ENCODE assay signal across 10 cellular contexts in the genomic region with DNA sequence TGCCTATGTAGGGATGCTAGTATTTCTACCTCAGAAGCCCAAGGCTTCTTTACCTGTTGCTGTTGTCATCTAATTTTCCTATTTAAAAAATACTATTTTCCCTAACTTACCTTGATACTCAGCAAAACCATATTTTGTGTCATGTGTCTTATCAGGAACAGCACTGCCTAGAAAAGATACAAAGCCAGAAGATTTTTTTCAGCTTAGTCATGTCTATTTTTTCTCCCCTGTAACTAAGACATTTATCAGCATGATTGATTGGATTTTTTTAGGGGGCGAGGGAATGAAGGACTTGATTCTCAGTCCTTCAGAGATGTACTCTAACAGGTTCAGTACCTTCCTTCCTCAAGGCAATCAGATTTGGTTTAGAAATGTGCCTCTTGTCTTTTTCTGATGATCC. TPM values are rescaled to one million over a fixed set of nuclear protein-coding genes. Genes with fewer than 3 reads are reported as not detected.
DNase-seq lines count a peak whose midpoint lies in the region; ATAC-seq lines count a peak whose summit lies in the region.
"Had no signal": no experiment of that assay in that cellular context is flagged by ENCODE, and none has a peak within 500 bp of the region (broad histone marks: within the 10 kb centered on the region; RNA-seq: fewer than 3 reads in every experiment).

No MANE protein-coding gene starts in this region.

- H3K36me3 ChIP-seq in ACC112 (ENCODE audit: insufficient read depth, low read length) (no peaks in the 10 kb centered on the region), neuronal stem cell (replicated peaks in 1 of 2; ENCODE audit: control insufficient read depth in 2 of 2, insufficient read depth in 2 of 2, low read length in 2 of 2) (no peaks in the 10 kb centered on the region)
- H3K36me3 ChIP-seq: SJSA1 had no signal

- H3K9ac ChIP-seq in neuronal stem cell (ENCODE audit: low read depth, low read length, poor library complexity) = no peak overlapping the region

- DNase-seq in HS-5 (ENCODE audit: low read depth) = peak; percentile 35
- no peak for DNase-seq in central memory CD8-positive, alpha-beta T cell (ENCODE audit: low spot score in 2 of 2)
- DNase-seq in neuronal stem cell (ENCODE audit: low spot score) = no peak
- DNase-seq in medulla oblongata (ENCODE audit: extremely low spot score) = no peak
- no peak for DNase-seq in activated gamma-delta T cell (lab: John Stamatoyannopoulos, UW)
- DNase-seq in foreskin melanocyte = no peak
- DNase-seq: NCI-H1694 had no signal

- peak overlapping the region; percentile 81 for H3K27ac ChIP-seq in ACC112 (ENCODE audit: low read depth, low read length)
- no peak overlapping the region for H3K27ac ChIP-seq in neuronal stem cell (replicated peaks; ENCODE audit: low read length)
- H3K27ac ChIP-seq: SJSA1 had no signal

- H2AFZ ChIP-seq in ACC112 (ENCODE audit: low read length, unreplicated experiment) = peak overlapping the region; percentile 55
- H2AFZ ChIP-seq in neuronal stem cell (ENCODE audit: low read length) = peak overlapping the region; percentile 30

- no peak overlapping the region for H2BK120ac ChIP-seq in neuronal stem cell (ENCODE audit: low read depth, low read length)

- peaks cover 41% of the 10 kb centered on the region for H3K4me1 Mint-ChIP-seq in central memory CD8-positive, alpha-beta T cell

- H3K9me3 Mint-ChIP-seq in central memory CD8-positive, alpha-beta T cell = no peaks in the 10 kb centered on the region

- no peak overlapping the region for H3K4ac ChIP-seq in neuronal stem cell (ENCODE audit: low read length)

- no peak overlapping the region for H3K14ac ChIP-seq in neuronal stem cell (ENCODE audit: low read length)

- ATAC-seq in central memory CD8-positive, alpha-beta T cell (replicated peaks; ENCODE audit: extremely low read depth, poor library complexity, severe bottlenecking) = no peak
- no peak for ATAC-seq in HG03342 (IDR thresholded peaks at IDR 0.05; ENCODE audit: unreplicated experiment)

- no CpG with 5 or more reads among the region's 1 CpG for WGBS in neuronal stem cell (ENCODE audit: extremely low coverage in 2 of 2, insufficient read length in 2 of 2, insufficient replicate concordance in 1 of 2), 2 donors

- no peak overlapping the region for H3K27ac Mint-ChIP-seq in central memory CD8-positive, alpha-beta T cell (ENCODE audit: low read depth)

- H3K27me3 ChIP-seq in ACC112 (ENCODE audit: insufficient read depth, low read length) = no peaks in the 10 kb centered on the region
- peaks cover 0 to 11% (median 0%) of the 10 kb centered on the region in 3 experiments for H3K27me3 ChIP-seq in neuronal stem cell (ENCODE audit: control insufficient read depth in 3 of 3, insufficient read depth in 3 of 3, low read depth in 1 of 3, low read length in 3 of 3)
- H3K27me3 ChIP-seq: SJSA1 had no signal

- H3K9me3 ChIP-seq in neuronal stem cell (replicated peaks in 1 of 2; ENCODE audit: control insufficient read depth in 2 of 2, insufficient read depth in 1 of 2, low read depth in 1 of 2, low read length in 2 of 2) = no peaks in the 10 kb centered on the region
- H3K9me3 ChIP-seq: SJSA1 had no signal

- H4K8ac ChIP-seq in neuronal stem cell (ENCODE audit: low read depth, low read length) = no peak overlapping the region

- no peak overlapping the region for H3K23ac ChIP-seq in neuronal stem cell (ENCODE audit: low read depth, low read length, poor library complexity)

- H3K4me3 ChIP-seq in ACC112 (ENCODE audit: low read depth, low read length) (peak overlapping the region; percentile 30), neuronal stem cell (ENCODE audit: low read length in 2 of 2) (no peak overlapping the region)
- H3K4me3 ChIP-seq: SJSA1 had no signal

- no peaks in the 10 kb centered on the region for H3K27me3 Mint-ChIP-seq in central memory CD8-positive, alpha-beta T cell

- H3K4me3 Mint-ChIP-seq in central memory CD8-positive, alpha-beta T cell = peak overlapping the region; percentile 51

- no peak overlapping the region for H2AK5ac ChIP-seq in neuronal stem cell (ENCODE audit: low read depth, low read length)

- no peaks in the 10 kb centered on the region for H3K79me1 ChIP-seq in neuronal stem cell (ENCODE audit: low read depth, low read length)

- H3K36me3 Mint-ChIP-seq in central memory CD8-positive, alpha-beta T cell (ENCODE audit: insufficient read depth) = peaks cover 21% of the 10 kb centered on the region

- no peak overlapping the region for H4K91ac ChIP-seq in neuronal stem cell (ENCODE audit: low read depth, low read length, poor library complexity)

- no peak overlapping the region for H3K4me2 ChIP-seq in neuronal stem cell (ENCODE audit: insufficient read depth, low read length, poor library complexity, severe bottlenecking)

- no peak overlapping the region for H2BK12ac ChIP-seq in neuronal stem cell (ENCODE audit: low read length)

- H3K79me2 ChIP-seq in ACC112 (ENCODE audit: control insufficient read depth, insufficient read depth, low read length, unreplicated experiment) = no peaks in the 10 kb centered on the region

- no peak overlapping the region for H2BK5ac ChIP-seq in neuronal stem cell (ENCODE audit: low read length)

- H2BK15ac ChIP-seq in neuronal stem cell (ENCODE audit: low read length) = no peak overlapping the region

- H3K4me1 ChIP-seq in ACC112 (ENCODE audit: control insufficient read depth, insufficient read depth, low read length, unreplicated experiment) (peaks cover 23% of the 10 kb centered on the region), neuronal stem cell (ENCODE audit: control insufficient read depth in 2 of 2, insufficient read depth in 1 of 2, low read depth in 1 of 2, low read length in 2 of 2) (peaks cover 2 to 12% of the 10 kb centered on the region in 2 donors)

- no peak overlapping the region for H3K18ac ChIP-seq in neuronal stem cell (ENCODE audit: low read length)

RNA-seq across cellular contexts. Expression of a gene that starts 3.5 kb away (rescaled TPM):
- polyA plus RNA-seq in neuronal stem cell (2013, experiment 1 of 2) = 2.2 TPM
- polyA plus RNA-seq in neuronal stem cell (2013, experiment 2 of 2) = 2.4 TPM

RNA-seq across cellular contexts. Expression of a gene that starts 50.3 kb away (rescaled TPM):
- 44.4 TPM for polyA plus RNA-seq in neuronal stem cell (2013, experiment 1 of 2)
- 44.7 TPM for polyA plus RNA-seq in neuronal stem cell (2013, experiment 2 of 2)
